In the genomic region with DNA sequence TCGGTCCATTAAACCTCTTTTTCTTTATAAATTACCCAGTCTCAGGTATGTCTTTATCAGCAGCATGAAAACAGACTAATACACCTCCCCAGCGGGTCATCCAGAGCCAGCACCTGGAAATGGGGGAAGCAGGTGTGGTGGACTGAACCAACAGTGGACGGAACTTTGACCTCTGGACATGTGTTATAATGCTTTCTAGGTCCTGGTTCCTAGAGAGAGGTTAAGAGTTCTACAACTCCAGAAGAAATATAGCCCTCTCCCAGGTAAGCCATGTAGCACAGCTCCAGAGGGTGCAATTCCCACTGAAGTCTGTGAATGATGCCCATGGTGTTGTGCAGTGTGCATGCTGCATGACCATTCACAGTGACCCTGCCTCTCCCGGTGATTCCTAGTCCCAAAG, we compare ENCODE assay signal across 9 cellular contexts. TPM values are rescaled to one million over a fixed set of nuclear protein-coding genes. Genes with fewer than 3 reads are reported as not detected.
"Had no signal": no experiment of that assay in that cellular context is flagged by ENCODE, and none has a peak within 500 bp of the region (broad histone marks: within the 10 kb centered on the region; RNA-seq: fewer than 3 reads in every experiment).

No MANE protein-coding gene starts in this region.

- H3K27ac Mint-ChIP-seq: HFFc6, IgD-negative memory B cell had no signal

- DNase-seq: GM23248, GOT3, H7, HFFc6 had no signal

- H3K27ac ChIP-seq: GM23248, HL-60 had no signal

- H3K9ac ChIP-seq: GM23248 had no signal

- H2AFZ ChIP-seq: GM23248 had no signal

- ATAC-seq: HCT116 had no signal

- H3K4me3 ChIP-seq: GM23248, HAP-1 had no signal

- H3K4me3 Mint-ChIP-seq: HFFc6, IgD-negative memory B cell had no signal

- H3K9me3 Mint-ChIP-seq: IgD-negative memory B cell had no signal

- H3K4me1 ChIP-seq: HAP-1 had no signal

- H3K36me3 ChIP-seq: HAP-1 had no signal

- H3K9me3 ChIP-seq: HAP-1 had no signal

- H3K36me3 Mint-ChIP-seq: IgD-negative memory B cell had no signal

RNA-seq across cellular contexts. Expression of a gene that starts 49.1 kb away (rescaled TPM):
- total RNA-seq: HT1080 had no signal
